9 cellular contexts compared by ENCODE assay signal in the genomic region with DNA sequence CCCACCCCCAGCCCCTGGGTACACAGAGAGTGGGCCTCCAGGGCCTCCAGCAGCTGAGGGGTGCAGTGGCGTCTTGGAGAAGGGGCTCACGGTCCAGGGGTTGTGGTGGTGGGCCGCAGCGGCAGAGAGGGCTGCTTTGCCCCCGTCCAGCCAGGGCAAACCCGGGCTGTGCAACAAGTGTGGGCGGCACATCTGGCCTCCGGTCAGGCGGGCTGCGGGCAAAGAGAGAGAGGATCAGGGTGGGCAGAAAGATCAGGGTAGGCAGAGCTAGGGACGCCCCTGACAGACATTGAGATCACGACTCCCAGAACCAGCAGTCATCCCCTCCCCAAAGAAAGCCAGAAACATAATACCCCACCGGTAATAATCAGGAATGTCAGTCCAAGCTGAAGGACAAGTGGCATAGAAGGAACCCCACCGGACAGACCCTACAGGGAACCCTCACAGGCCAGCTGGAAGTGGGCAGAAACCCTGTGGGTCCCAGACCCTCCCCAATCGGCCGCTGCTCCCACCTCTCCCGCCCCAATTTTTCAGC. TPM values are rescaled to one million over a fixed set of nuclear protein-coding genes. Genes with fewer than 3 reads are reported as not detected.
DNase-seq lines count a peak whose midpoint lies in the region; ATAC-seq lines count a peak whose summit lies in the region.
"Had no signal": no experiment of that assay in that cellular context is flagged by ENCODE, and none has a peak within 500 bp of the region (broad histone marks: within the 10 kb centered on the region; RNA-seq: fewer than 3 reads in every experiment).

No MANE protein-coding gene starts in this region.

- peaks cover 100% of the 10 kb centered on the region for H3K27me3 ChIP-seq in iPS-20b (ENCODE audit: insufficient read depth, low read length)

- peaks cover 27% of the 10 kb centered on the region for H3K4me1 Mint-ChIP-seq in activated CD4-positive, alpha-beta T cell treated with anti-CD3 and anti-CD28 coated beads for 36 hours
- H3K4me1 Mint-ChIP-seq in activated naive CD8-positive, alpha-beta T cell (ENCODE audit: low read depth): peaks cover 39% of the 10 kb centered on the region
- peaks cover 72% of the 10 kb centered on the region for H3K4me1 Mint-ChIP-seq in stimulated activated naive CD8-positive, alpha-beta T cell treated with anti-CD3 and anti-CD28 coated beads, Interleukin-15, amount 100 ng/mL, for 72 hours

- no peaks in the 10 kb centered on the region for H3K36me3 Mint-ChIP-seq in activated CD4-positive, alpha-beta T cell treated with anti-CD3 and anti-CD28 coated beads for 36 hours (ENCODE audit: low read depth)
- H3K36me3 Mint-ChIP-seq in activated naive CD8-positive, alpha-beta T cell: no peaks in the 10 kb centered on the region

- H3K4me1 ChIP-seq in iPS-20b (ENCODE audit: insufficient read depth, low read length): peaks cover 25% of the 10 kb centered on the region

- H3K27ac ChIP-seq in iPS-20b (ENCODE audit: low read length): no peak overlapping the region

- peak overlapping the region; percentile 21; the same call in 1 of the 2 replicates for H3K4me3 ChIP-seq in iPS-20b (ENCODE audit: low read length)

- H3K27me3 Mint-ChIP-seq in activated CD4-positive, alpha-beta T cell treated with anti-CD3 and anti-CD28 coated beads for 36 hours: peaks cover 69% of the 10 kb centered on the region
- H3K27me3 Mint-ChIP-seq in activated naive CD8-positive, alpha-beta T cell: peaks cover 34% of the 10 kb centered on the region
- peaks cover 96% of the 10 kb centered on the region for H3K27me3 Mint-ChIP-seq in stimulated activated naive CD8-positive, alpha-beta T cell treated with anti-CD3 and anti-CD28 coated beads, Interleukin-15, amount 100 ng/mL, for 72 hours

- DNase-seq in activated CD4-positive, alpha-beta T cell treated with anti-CD3 and anti-CD28 coated beads for 36 hours: no peak
- no peak for DNase-seq in activated CD4-positive, alpha-beta T cell treated with anti-CD3 and anti-CD28 coated beads for 48 hours
- no peak for DNase-seq in stimulated activated naive CD8-positive, alpha-beta T cell treated with anti-CD3 and anti-CD28 coated beads, Interleukin-15, amount 100 ng/mL, for 72 hours
- DNase-seq in AML-193 (lab: John Stamatoyannopoulos, UW): no peak
- DNase-seq: effector CD8-positive, alpha-beta T cell had no signal

- H3K9me3 ChIP-seq in iPS-20b (ENCODE audit: insufficient read depth, low read depth, low read length): peaks cover 7% of the 10 kb centered on the region; the same call in 1 of the 2 replicates

- H3K9ac ChIP-seq in iPS-20b (ENCODE audit: low read depth, low read length): no peak overlapping the region

- no peak overlapping the region for H3K27ac Mint-ChIP-seq in activated CD4-positive, alpha-beta T cell treated with anti-CD3 and anti-CD28 coated beads for 36 hours
- H3K27ac Mint-ChIP-seq in activated naive CD8-positive, alpha-beta T cell: no peak overlapping the region
- H3K27ac Mint-ChIP-seq in stimulated activated naive CD8-positive, alpha-beta T cell treated with anti-CD3 and anti-CD28 coated beads, Interleukin-15, amount 100 ng/mL, for 72 hours: no peak overlapping the region

- CTCF ChIA-PET in activated CD4-positive, alpha-beta T cell treated with anti-CD3 and anti-CD28 coated beads for 36 hours (lab: Charles Lee): interaction anchor here (1.0 kb wide), 1 partner anchor 11 kb away, joined by 5 read pairs; no protein-coding TSS in a partner anchor

- ATAC-seq in activated CD4-positive, alpha-beta T cell treated with anti-CD3 and anti-CD28 coated beads for 36 hours: no peak
- no peak for ATAC-seq in stimulated activated naive CD8-positive, alpha-beta T cell treated with anti-CD3 and anti-CD28 coated beads, Interleukin-15, amount 100 ng/mL, for 72 hours
- ATAC-seq in activated CD4-positive, CD25-positive, alpha-beta regulatory T cell treated with anti-CD3 and anti-CD28 coated beads, Interleukin-2, amount 50 U/mL, for 24 hours: no peak
- no peak for ATAC-seq in GM21390 (IDR thresholded peaks at IDR 0.05; ENCODE audit: unreplicated experiment)

- no peaks in the 10 kb centered on the region for H3K36me3 ChIP-seq in iPS-20b (ENCODE audit: insufficient read depth, low read depth, low read length)

- intact Hi-C loops in activated CD4-positive, alpha-beta T cell treated with anti-CD3 and anti-CD28 coated beads for 36 hours (cut with DNase I, micrococcal nuclease): loop anchor here in 1 of 2 experiments (5.0 kb wide), 1 partner anchor 39 kb away; no protein-coding TSS in a partner anchor

- H3K9me3 Mint-ChIP-seq in activated CD4-positive, alpha-beta T cell treated with anti-CD3 and anti-CD28 coated beads for 36 hours (ENCODE audit: low read depth): no peaks in the 10 kb centered on the region
- no peaks in the 10 kb centered on the region for H3K9me3 Mint-ChIP-seq in activated naive CD8-positive, alpha-beta T cell (ENCODE audit: low read depth)
- H3K9me3 Mint-ChIP-seq in stimulated activated naive CD8-positive, alpha-beta T cell treated with anti-CD3 and anti-CD28 coated beads, Interleukin-15, amount 100 ng/mL, for 72 hours: no peaks in the 10 kb centered on the region

- peak overlapping the region; percentile 70 for H3K4me3 Mint-ChIP-seq in activated CD4-positive, alpha-beta T cell treated with anti-CD3 and anti-CD28 coated beads for 36 hours
- H3K4me3 Mint-ChIP-seq in activated naive CD8-positive, alpha-beta T cell: peak overlapping the region; percentile 87
- H3K4me3 Mint-ChIP-seq in stimulated activated naive CD8-positive, alpha-beta T cell treated with anti-CD3 and anti-CD28 coated beads, Interleukin-15, amount 100 ng/mL, for 72 hours: peak overlapping the region; percentile 85 to 89

- POLR2A ChIA-PET in activated CD4-positive, alpha-beta T cell treated with anti-CD3 and anti-CD28 coated beads for 36 hours (lab: Charles Lee): no interaction called here

RNA-seq across cellular contexts. Expression of gene GATA2, which starts 6.8 kb away (rescaled TPM):
- total RNA-seq in activated CD4-positive, alpha-beta T cell treated with anti-CD3 and anti-CD28 coated beads for 36 hours: under 1 TPM; 0.05 to 0.07 TPM

RNA-seq across cellular contexts. Expression of gene DNAJB8, which starts 19.5 kb away (rescaled TPM):
- not detected for total RNA-seq in activated CD4-positive, alpha-beta T cell treated with anti-CD3 and anti-CD28 coated beads for 36 hours
